18 cellular contexts compared by ENCODE assay signal in the genomic region with DNA sequence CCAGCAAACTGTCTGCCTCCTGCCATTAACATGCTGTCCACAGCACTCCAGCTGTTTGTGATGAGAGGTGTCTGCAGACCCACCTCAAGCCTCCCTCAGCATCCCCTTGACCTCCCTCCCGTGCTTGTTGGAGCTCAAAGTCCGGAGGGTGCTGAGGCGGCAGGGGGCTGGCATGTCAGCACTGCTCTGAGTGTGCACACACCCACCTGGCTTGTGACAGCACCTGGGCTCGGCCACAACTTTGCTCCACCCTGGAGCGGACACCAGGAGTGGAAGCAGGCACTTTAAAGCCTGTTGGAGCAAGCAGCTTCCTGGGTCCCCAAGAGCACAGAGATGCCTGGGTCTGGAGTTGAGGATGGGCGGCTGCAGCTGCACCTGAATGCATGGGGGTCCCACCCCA. TPM values are rescaled to one million over a fixed set of nuclear protein-coding genes. Genes with fewer than 3 reads are reported as not detected.
DNase-seq lines count a peak whose midpoint lies in the region; ATAC-seq and TF ChIP-seq lines count a peak whose summit lies in the region.
"Had no signal": no experiment of that assay in that cellular context is flagged by ENCODE, and none has a peak within 500 bp of the region (broad histone marks: within the 10 kb centered on the region; RNA-seq: fewer than 3 reads in every experiment).

No MANE protein-coding gene starts in this region.

- H3K27me3 ChIP-seq in right lobe of liver (no peaks in the 10 kb centered on the region), neuronal stem cell (ENCODE audit: control insufficient read depth in 3 of 3, insufficient read depth in 3 of 3, low read depth in 1 of 3, low read length in 3 of 3) (no peaks in the 10 kb centered on the region), stomach (peaks cover 0 to 16% (median 0%) of the 10 kb centered on the region in 3 donors)

- no peak overlapping the region for H3K4me2 ChIP-seq in neuronal stem cell (ENCODE audit: insufficient read depth, low read length, poor library complexity, severe bottlenecking)
- H3K4me2 ChIP-seq: GM23338 had no signal

- no peak for TF ChIP-seq CTCF in right lobe of liver (IDR thresholded peaks at IDR 0.05)
- TF ChIP-seq CTCF in stomach (IDR thresholded peaks at IDR 0.05) = no peak

- H3K36me3 Mint-ChIP-seq in stimulated activated effector memory CD8-positive, alpha-beta T cell treated with anti-CD3 and anti-CD28 coated beads, Interleukin-12 subunit alpha, Interleukin-12 subunit beta, amount 100 ng/mL, for 72 hours = no peaks in the 10 kb centered on the region
- H3K36me3 Mint-ChIP-seq: CD4-positive, CD25-positive, alpha-beta regulatory T cell; CD8-positive, alpha-beta T cell had no signal

- H3K9ac ChIP-seq in neuronal stem cell (ENCODE audit: low read depth, low read length, poor library complexity) = no peak overlapping the region

- no peak overlapping the region for H4K8ac ChIP-seq in neuronal stem cell (ENCODE audit: low read depth, low read length)

- DNase-seq in left lobe of liver (ENCODE audit: low spot score) (no peak), right lobe of liver (peak in 1 of 3 donors; percentile 55), neuronal stem cell (ENCODE audit: low spot score) (no peak), stomach (no peak), GDM1 (lab: John Stamatoyannopoulos, UW) (no peak), OCI-M2 (lab: John Stamatoyannopoulos, UW; ENCODE audit: unreplicated experiment) (no peak)
- DNase-seq in stimulated activated effector memory CD8-positive, alpha-beta T cell treated with anti-CD3 and anti-CD28 coated beads, Interleukin-12 subunit alpha, Interleukin-12 subunit beta, amount 100 ng/mL, for 72 hours (ENCODE audit: low spot score in 2 of 2) = no peak
- DNase-seq: C1 segment of cervical spinal cord; Caco-2; CD4-positive, CD25-positive, alpha-beta regulatory T cell; CD8-positive, alpha-beta T cell; DMS153; DND-41; H9 had no signal

- peak overlapping the region; percentile 3 for H2AK5ac ChIP-seq in neuronal stem cell (ENCODE audit: low read depth, low read length)

- H2BK5ac ChIP-seq in neuronal stem cell (ENCODE audit: low read length) = no peak overlapping the region

- H3K23ac ChIP-seq in neuronal stem cell (ENCODE audit: low read depth, low read length, poor library complexity) = no peak overlapping the region

- no peaks in the 10 kb centered on the region for H3K9me3 Mint-ChIP-seq in stimulated activated effector memory CD8-positive, alpha-beta T cell treated with anti-CD3 and anti-CD28 coated beads, Interleukin-12 subunit alpha, Interleukin-12 subunit beta, amount 100 ng/mL, for 72 hours
- H3K9me3 Mint-ChIP-seq: CD4-positive, CD25-positive, alpha-beta regulatory T cell; CD8-positive, alpha-beta T cell; GM23338; H9 had no signal

- H3K79me1 ChIP-seq in neuronal stem cell (ENCODE audit: low read depth, low read length) = no peaks in the 10 kb centered on the region

- no peak overlapping the region for H2BK120ac ChIP-seq in neuronal stem cell (ENCODE audit: low read depth, low read length)

- H3K36me3 ChIP-seq in right lobe of liver (no peaks in the 10 kb centered on the region), neuronal stem cell (replicated peaks in 1 of 2; ENCODE audit: control insufficient read depth in 2 of 2, insufficient read depth in 2 of 2, low read length in 2 of 2) (no peaks in the 10 kb centered on the region), stomach (no peaks in the 10 kb centered on the region)

- no peak overlapping the region for H2AFZ ChIP-seq in neuronal stem cell (ENCODE audit: low read length)
- H2AFZ ChIP-seq: GM23338 had no signal

- no peak overlapping the region for H2BK15ac ChIP-seq in neuronal stem cell (ENCODE audit: low read length)

- TF ChIP-seq POLR2A in right lobe of liver (IDR thresholded peaks at IDR 0.05) = no peak
- no peak for TF ChIP-seq POLR2A in stomach (IDR thresholded peaks at IDR 0.05)

- no peak overlapping the region for H3K18ac ChIP-seq in neuronal stem cell (ENCODE audit: low read length)

- H3K4me3 Mint-ChIP-seq in stimulated activated effector memory CD8-positive, alpha-beta T cell treated with anti-CD3 and anti-CD28 coated beads, Interleukin-12 subunit alpha, Interleukin-12 subunit beta, amount 100 ng/mL, for 72 hours = no peak overlapping the region
- H3K4me3 Mint-ChIP-seq: CD4-positive, CD25-positive, alpha-beta regulatory T cell; CD8-positive, alpha-beta T cell; GM23338; H9 had no signal

- H3K14ac ChIP-seq in neuronal stem cell (ENCODE audit: low read length) = no peak overlapping the region

- H3K4me1 ChIP-seq in right lobe of liver (peaks cover 0 to 73% (median 30%) of the 10 kb centered on the region in 4 donors), neuronal stem cell (ENCODE audit: control insufficient read depth in 2 of 2, insufficient read depth in 1 of 2, low read depth in 1 of 2, low read length in 2 of 2) (no peaks in the 10 kb centered on the region), stomach (peaks cover 0 to 9% (median 6%) of the 10 kb centered on the region in 4 donors)

- H3K27ac ChIP-seq in right lobe of liver = peak overlapping the region in 2 of 3 donors; percentile 21 to 80
- no peak overlapping the region for H3K27ac ChIP-seq in neuronal stem cell (replicated peaks; ENCODE audit: low read length)
- no peak overlapping the region for H3K27ac ChIP-seq in stomach

- no peak overlapping the region for H3K27ac Mint-ChIP-seq in stimulated activated effector memory CD8-positive, alpha-beta T cell treated with anti-CD3 and anti-CD28 coated beads, Interleukin-12 subunit alpha, Interleukin-12 subunit beta, amount 100 ng/mL, for 72 hours
- H3K27ac Mint-ChIP-seq: CD4-positive, CD25-positive, alpha-beta regulatory T cell; CD8-positive, alpha-beta T cell; GM23338; H9 had no signal

- intact Hi-C loops in right lobe of liver (cut with DNase I) = no loop called here
- intact Hi-C loops in stomach (cut with DNase I; ENCODE audit: low total_unique reads) = no loop called here

- H3K4ac ChIP-seq in neuronal stem cell (ENCODE audit: low read length) = no peak overlapping the region

- H3K4me1 Mint-ChIP-seq in stimulated activated effector memory CD8-positive, alpha-beta T cell treated with anti-CD3 and anti-CD28 coated beads, Interleukin-12 subunit alpha, Interleukin-12 subunit beta, amount 100 ng/mL, for 72 hours = no peaks in the 10 kb centered on the region
- H3K4me1 Mint-ChIP-seq: CD4-positive, CD25-positive, alpha-beta regulatory T cell; GM23338; H9 had no signal

- H4K91ac ChIP-seq in neuronal stem cell (ENCODE audit: low read depth, low read length, poor library complexity) = no peak overlapping the region

- H3K9me3 ChIP-seq in right lobe of liver = no peaks in the 10 kb centered on the region
- no peaks in the 10 kb centered on the region for H3K9me3 ChIP-seq in neuronal stem cell (replicated peaks in 1 of 2; ENCODE audit: control insufficient read depth in 2 of 2, insufficient read depth in 1 of 2, low read depth in 1 of 2, low read length in 2 of 2)
- H3K9me3 ChIP-seq in stomach = no peaks in the 10 kb centered on the region
- H3K9me3 ChIP-seq: Caco-2 had no signal

- no peak overlapping the region for H2BK12ac ChIP-seq in neuronal stem cell (ENCODE audit: low read length)

- no peak for TF ChIP-seq EP300 in stomach (IDR thresholded peaks at IDR 0.05)

- peak; percentile 16 for ATAC-seq in left lobe of liver
- ATAC-seq in right lobe of liver = peak in 2 of 4 donors; percentile 3 to 5
- ATAC-seq in stimulated activated effector memory CD8-positive, alpha-beta T cell treated with anti-CD3 and anti-CD28 coated beads, Interleukin-12 subunit alpha, Interleukin-12 subunit beta, amount 100 ng/mL, for 72 hours = peak; percentile 6
- ATAC-seq: CD8-positive, alpha-beta T cell; GM23338; HCT116 had no signal

- WGBS in right lobe of liver (ENCODE audit: insufficient coverage, low coverage, low lambda C conversion rate, missing lambda C conversion rate) = no CpG with 5 or more reads among the region's 6 CpGs
- no CpG with 5 or more reads among the region's 6 CpGs for WGBS in neuronal stem cell (ENCODE audit: extremely low coverage in 2 of 2, insufficient read length in 2 of 2, insufficient replicate concordance in 1 of 2), 2 donors
- 45 to 79% (median 65%) methylated on average over 6 of the region's 6 CpGs for WGBS in stomach, 5 donors

- H3K4me3 ChIP-seq in right lobe of liver = no peak overlapping the region
- no peak overlapping the region for H3K4me3 ChIP-seq in neuronal stem cell (ENCODE audit: low read length in 2 of 2)
- no peak overlapping the region for H3K4me3 ChIP-seq in stomach
- H3K4me3 ChIP-seq: GM23338 had no signal

RNA-seq across cellular contexts. Expression of a gene that starts 20.9 kb away (rescaled TPM):
- 7,311 TPM for total RNA-seq in left lobe of liver
- total RNA-seq in right lobe of liver = over 10,000 TPM in 2 of 6 experiments, 1,000 to 10,000 TPM in 4; 5,211 to 12,749 (median 8,707) TPM
- polyA plus RNA-seq in neuronal stem cell (2013, experiment 1 of 2) = 0.04 TPM
- 0.04 TPM for polyA plus RNA-seq in neuronal stem cell (2013, experiment 2 of 2)
- 100 to 1,000 TPM in 1 of 5 donors, 10 to 100 TPM in 4; 15.1 to 392 (median 65.9) TPM for total RNA-seq in stomach
- polyA plus RNA-seq in stomach = 1,000 to 10,000 TPM in 1 of 3 donors, 100 to 1,000 TPM in 2; 109 to 1,820 (median 485) TPM
- total RNA-seq: A172; CD4-positive, CD25-positive, alpha-beta regulatory T cell; CD8-positive, alpha-beta T cell; GM23338; H9 had no signal
- polyA plus RNA-seq: CD4-positive, CD25-positive, alpha-beta regulatory T cell; GM23338 had no signal

RNA-seq across cellular contexts. Expression of a gene that starts 51.9 kb away (rescaled TPM):
- total RNA-seq in left lobe of liver (216 TPM), right lobe of liver (100 to 1,000 TPM in 4 of 6 experiments, 10 to 100 TPM in 2; 24.7 to 317 (median 167) TPM), stomach (10 to 100 TPM in 1 of 5 donors, 1 to 10 TPM in 2, not detected in 2; 1.7 to 10.7 (median 3.1) TPM)
- polyA plus RNA-seq in neuronal stem cell (2013, experiment 1 of 2) = 2.4 TPM
- 2.5 TPM for polyA plus RNA-seq in neuronal stem cell (2013, experiment 2 of 2)
- polyA plus RNA-seq in stomach = 1 to 10 TPM; 2.7 to 5.9 (median 4.6) TPM
- total RNA-seq: A172; A673; CD4-positive, CD25-positive, alpha-beta regulatory T cell; CD8-positive, alpha-beta T cell had no signal
- polyA plus RNA-seq: CD4-positive, CD25-positive, alpha-beta regulatory T cell had no signal

Comparison
In these comparisons a context has a peak if more than half of its experiments do, and no peak if none do; other contexts are left out.
1. H3K27ac ChIP-seq: peak in right lobe of liver (2 of 3); none in neuronal stem cell (single experiment) and stomach (0 of 5).
2. RNA of a gene that starts 20.9 kb away (total RNA-seq): 5,211 to 12,749 TPM in right lobe of liver and 7,311 TPM in left lobe of liver (single experiment); 15.1 to 392 TPM in stomach; every median in the first group is over 10 times any median in the second.